ENCODE assay signal across 8 cellular contexts in genomic region chr14:23631702-23632460, GRCh38. TPM values are rescaled to one million over a fixed set of nuclear protein-coding genes. Genes with fewer than 3 reads are reported as not detected.
DNase-seq lines count a peak whose midpoint lies in the region; ATAC-seq and TF ChIP-seq lines count a peak whose summit lies in the region.

No MANE protein-coding gene starts in this region.

- peak overlapping the region; percentile 44 for H3K4me3 ChIP-seq in rectal smooth muscle tissue (ENCODE audit: low read length)
- no peak overlapping the region for H3K4me3 ChIP-seq in uterus

- in situ Hi-C loops in Caki2 (cut with HindIII; ENCODE audit: low pct_unique_long_range_greater_than_20kb, low sequenced_read_pairs), result no loop called here

- H3K4me1 ChIP-seq in rectal smooth muscle tissue (ENCODE audit: control insufficient read depth, insufficient read depth, low read length) (no peaks in the 10 kb centered on the region), uterus (no peaks in the 10 kb centered on the region)

- ATAC-seq in GM21723 (IDR thresholded peaks at IDR 0.05; ENCODE audit: unreplicated experiment), result peak; percentile 76
- ATAC-seq in left ventricle myocardium superior, result peak; percentile 95

- H3K36me3 ChIP-seq in rectal smooth muscle tissue (ENCODE audit: control insufficient read depth, insufficient read depth, low read length) (no peaks in the 10 kb centered on the region), uterus (no peaks in the 10 kb centered on the region)

- DNase-seq in Caki2 (ENCODE audit: low read depth) (peak; percentile 27), NCI-H1092 (lab: John Stamatoyannopoulos, UW) (peak; percentile 67), T-helper 1 cell (peak; percentile 36 to 64 (median 55)), amygdala (lab: John Stamatoyannopoulos, UW) (peak in 52 of 56 donors; percentile 5 to 77 (median 56)), left ventricle myocardium superior (peak; percentile 70), uterus (peak; percentile 71 to 79)

- no peak for TF ChIP-seq POLR2A in uterus (IDR thresholded peaks at IDR 0.05)

- peak; percentile 84 to 91 (median 88) for TF ChIP-seq CTCF in uterus (IDR thresholded peaks at IDR 0.05)

- no peaks in the 10 kb centered on the region for H3K9me3 ChIP-seq in uterus

- H3K9ac ChIP-seq in rectal smooth muscle tissue (ENCODE audit: low read length), result no peak overlapping the region

- H3K27me3 ChIP-seq in rectal smooth muscle tissue (ENCODE audit: control insufficient read depth, insufficient read depth, low read length) (no peaks in the 10 kb centered on the region), uterus (no peaks in the 10 kb centered on the region)

- H3K27ac ChIP-seq in rectal smooth muscle tissue (ENCODE audit: low read depth, low read length), result no peak overlapping the region
- peak overlapping the region; percentile 23 to 34 for H3K27ac ChIP-seq in uterus

- intact Hi-C loops in left ventricle myocardium superior (cut with micrococcal nuclease) (loop anchor here (5.0 to 10.0 kb wide), 2 partner anchors 45 to 303 kb away; no protein-coding TSS in a partner anchor), uterus (cut with DNase I; ENCODE audit: low total_unique reads) (no loop called here)

RNA-seq across cellular contexts. Expression of gene DHRS2, which starts 4.3 kb away (rescaled TPM):
- 0.30 TPM in 1 of 2 replicates, not detected in the other for total RNA-seq in Caki2 (2014; rRNA removed; shearing (Covaris generic); ENCODE audit: low replicate concordance)
- total RNA-seq in left ventricle myocardium superior, result not detected
- total RNA-seq in uterus, result under 1 TPM in 2 of 4 donors, not detected in 2; 0.28 to 0.37 TPM

RNA-seq across cellular contexts. Expression of gene JPH4, which starts 53.3 kb away (rescaled TPM):
- total RNA-seq in Caki2 (2014; rRNA removed; shearing (Covaris generic); ENCODE audit: low replicate concordance), result not detected in 2 replicates
- total RNA-seq in left ventricle myocardium superior, result 0.22 TPM
- 10 to 100 TPM in 2 of 4 donors, 1 to 10 TPM in 2; 2.4 to 49.2 (median 19.9) TPM for total RNA-seq in uterus
